Comparison of ENCODE assay signal across 34 cellular contexts in genomic region chr10:16768702-16769101, GRCh38.
"Had no signal": no experiment of that assay in that cellular context is flagged by ENCODE, and none has a peak within 500 bp of the region (broad histone marks: within the 10 kb centered on the region; RNA-seq: fewer than 3 reads in every experiment).

No MANE protein-coding gene starts in this region.

- H3K27ac ChIP-seq: KMS-11 had no signal

- H3K4me3 ChIP-seq: MG63 had no signal

- H3K27me3 ChIP-seq: MG63 had no signal

- H3K36me3 ChIP-seq: MG63 had no signal

- H3K9me3 ChIP-seq: MG63 had no signal

- DNase-seq: Karpas-422, Kasumi-1, KG1, MG63, MM.1S, MV-4-11, NCI-H1048, NCI-H1092, NCI-H1092 treated with DMSO at 0.1 percent for 48 hours, NCI-H1105, NCI-H1105 treated with DMSO at 0.1 percent for 48 hours, NCI-H1417, NCI-H1417 treated with DMSO at 0.1 percent for 48 hours, NCI-H1436, NCI-H1436 treated with DMSO at 0.1 percent for 48 hours, NCI-H146, NCI-H1694, NCI-H1694 treated with DMSO at 0.1 percent for 48 hours, NCI-H187, NCI-H187 treated with DMSO at 0.1 percent for 48 hours, NCI-H1930, NCI-H2029, NCI-H2029 treated with DMSO at 0.1 percent for 48 hours, NCI-H2081, NCI-H2081 treated with DMSO at 0.1 percent for 48 hours, NCI-H2107, NCI-H2171, NCI-H2171 treated with DMSO at 0.1 percent for 48 hours, NCI-H2227 treated with DMSO at 0.1 percent for 48 hours, NCI-H226, NCI-H345, NCI-H446, NCI-H446 treated with DMSO at 0.1 percent for 48 hours had no signal
